8 cellular contexts compared by ENCODE assay signal in genomic region chr13:91398413-91399188, GRCh38. TPM values are rescaled to one million over a fixed set of nuclear protein-coding genes. Genes with fewer than 3 reads are reported as not detected.
DNase-seq lines count a peak whose midpoint lies in the region; ATAC-seq lines count a peak whose summit lies in the region.

Gene GPC5, plus strand, starts transcription at chr13:91398621.

- no peak within 1 kb of the TSS for H3K27ac Mint-ChIP-seq in memory B cell

- no peak within 1 kb of the TSS for H3K27ac ChIP-seq in ACC112 (ENCODE audit: low read depth, low read length)

- H3K36me3 ChIP-seq in ACC112 (ENCODE audit: insufficient read depth, low read length), result no peaks in the 10 kb centered on the region

- no peaks in the 10 kb centered on the region for H3K4me1 ChIP-seq in ACC112 (ENCODE audit: control insufficient read depth, insufficient read depth, low read length, unreplicated experiment)

- ATAC-seq in GM18873 (IDR thresholded peaks at IDR 0.05; ENCODE audit: low FRiP score, unreplicated experiment) (peak; percentile 94), HG03095 (IDR thresholded peaks at IDR 0.05; ENCODE audit: unreplicated experiment) (peak; percentile 99), memory B cell (ENCODE audit: low read depth) (peak; percentile 96)

- H2AFZ ChIP-seq in ACC112 (ENCODE audit: low read length, unreplicated experiment), result no peak within 1 kb of the TSS

- no peaks in the 10 kb centered on the region for H3K9me3 Mint-ChIP-seq in memory B cell

- no peaks in the 10 kb centered on the region for H3K36me3 Mint-ChIP-seq in memory B cell

- DNase-seq in NCI-H460 (ENCODE audit: extremely low read depth, low read depth), result peak; percentile 60
- DNase-seq in activated CD4-positive, alpha-beta T cell treated with anti-CD3 and anti-CD28 coated beads, Interleukin-2, amount 50 U/mL, for 48 hours, result peak; percentile 80 to 84
- peak; percentile 70 for DNase-seq in effector CD4-positive, alpha-beta T cell
- peak; percentile 65 to 74 for DNase-seq in memory B cell (ENCODE audit: low spot score in 2 of 2)
- peak; percentile 75 for DNase-seq in stimulated activated CD8-positive, alpha-beta memory T cell treated with anti-CD3 and anti-CD28 coated beads, Interleukin-12 subunit alpha, Interleukin-12 subunit beta, amount 100 ng/mL, for 4 hours (ENCODE audit: low read depth)

- H3K4me3 ChIP-seq in ACC112 (ENCODE audit: low read depth, low read length), result peak within 1 kb of the TSS; percentile 65

- H3K27me3 Mint-ChIP-seq in memory B cell, result peaks cover 8% of the 10 kb centered on the region

- no peaks in the 10 kb centered on the region for H3K79me2 ChIP-seq in ACC112 (ENCODE audit: control insufficient read depth, insufficient read depth, low read length, unreplicated experiment)

- H3K4me3 Mint-ChIP-seq in memory B cell, result peak within 1 kb of the TSS; percentile 84

- H3K4me1 Mint-ChIP-seq in memory B cell, result peaks cover 18% of the 10 kb centered on the region

- H3K27me3 ChIP-seq in ACC112 (ENCODE audit: insufficient read depth, low read length), result peaks cover 87% of the 10 kb centered on the region

RNA-seq across cellular contexts. Expression of gene GPC5, which starts in this region (rescaled TPM):
- 0.07 and 0.23 TPM in 2 replicates for total RNA-seq in NCI-H460 (2014; rRNA removed; shearing (Covaris generic))
- polyA plus RNA-seq in NCI-H460 (2014; cell fraction: nucleus; rRNA removed), result 1.1 TPM in 1 of 2 replicates, not detected in the other
